ENCODE assay signal across 31 cellular contexts in the genomic region with DNA sequence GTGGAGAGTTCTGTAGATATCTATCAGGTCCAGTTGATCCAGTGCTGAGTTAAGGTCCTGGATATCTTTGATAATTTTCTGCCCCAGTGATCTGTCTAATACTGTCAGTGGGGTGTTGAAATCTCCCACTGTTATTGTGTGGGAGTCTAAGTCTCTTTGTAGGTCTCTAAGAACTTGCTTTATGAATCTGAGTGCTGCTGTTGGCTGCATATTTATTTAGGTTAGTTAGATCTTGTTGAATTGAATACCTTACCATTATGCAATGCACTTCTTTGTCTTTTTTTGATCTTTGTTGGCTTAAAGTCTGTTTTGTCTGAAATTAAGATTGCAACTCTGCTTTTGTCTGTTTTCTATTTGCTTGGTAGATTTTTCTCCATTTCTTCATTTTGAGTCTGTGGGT. TPM values are rescaled to one million over a fixed set of nuclear protein-coding genes. Genes with fewer than 3 reads are reported as not detected.
DNase-seq lines count a peak whose midpoint lies in the region; ATAC-seq and TF ChIP-seq lines count a peak whose summit lies in the region.
"Had no signal": no experiment of that assay in that cellular context is flagged by ENCODE, and none has a peak within 500 bp of the region (broad histone marks: within the 10 kb centered on the region; RNA-seq: fewer than 3 reads in every experiment).

No MANE protein-coding gene starts in this region.

- peak overlapping the region; percentile 56 for H3K27ac Mint-ChIP-seq in activated naive CD4-positive, alpha-beta T cell treated with anti-CD3 and anti-CD28 coated beads, Interleukin-2, amount 50 U/mL, for 24 hours
- peak overlapping the region in 1 of 2 donors; percentile 0 for H3K27ac Mint-ChIP-seq in activated naive CD4-positive, alpha-beta T cell treated with anti-CD3 and anti-CD28 coated beads, Interleukin-2, amount 50 U/mL, for 72 hours
- H3K27ac Mint-ChIP-seq in activated CD8-positive, alpha-beta T cell treated with anti-CD3 and anti-CD28 coated beads for 36 hours: peak overlapping the region; percentile 66
- peak overlapping the region; percentile 36 to 70 for H3K27ac Mint-ChIP-seq in effector memory CD8-positive, alpha-beta T cell
- peak overlapping the region; percentile 79 for H3K27ac Mint-ChIP-seq in stimulated activated effector memory CD8-positive, alpha-beta T cell treated with anti-CD3 and anti-CD28 coated beads, Interleukin-12 subunit alpha, Interleukin-12 subunit beta, amount 100 ng/mL, for 72 hours
- H3K27ac Mint-ChIP-seq: activated CD4-positive, alpha-beta memory T cell treated with anti-CD3 and anti-CD28 coated beads for 36 hours had no signal

- no peaks in the 10 kb centered on the region for H3K27me3 ChIP-seq in MG63
- H3K27me3 ChIP-seq: BE2C, heart left ventricle, transverse colon had no signal

- peaks cover 22% of the 10 kb centered on the region for H3K36me3 Mint-ChIP-seq in activated naive CD4-positive, alpha-beta T cell treated with anti-CD3 and anti-CD28 coated beads, Interleukin-2, amount 50 U/mL, for 24 hours
- peaks cover 45 to 88% of the 10 kb centered on the region in 2 donors for H3K36me3 Mint-ChIP-seq in activated naive CD4-positive, alpha-beta T cell treated with anti-CD3 and anti-CD28 coated beads, Interleukin-2, amount 50 U/mL, for 72 hours
- H3K36me3 Mint-ChIP-seq in activated CD8-positive, alpha-beta T cell treated with anti-CD3 and anti-CD28 coated beads for 36 hours (ENCODE audit: low read depth): peaks cover 87% of the 10 kb centered on the region
- H3K36me3 Mint-ChIP-seq in effector memory CD8-positive, alpha-beta T cell (ENCODE audit: insufficient read depth): peaks cover 66% of the 10 kb centered on the region
- H3K36me3 Mint-ChIP-seq in stimulated activated effector memory CD8-positive, alpha-beta T cell treated with anti-CD3 and anti-CD28 coated beads, Interleukin-12 subunit alpha, Interleukin-12 subunit beta, amount 100 ng/mL, for 72 hours: peaks cover 86% of the 10 kb centered on the region

- CTCF ChIA-PET in activated CD8-positive, alpha-beta T cell treated with anti-CD3 and anti-CD28 coated beads for 36 hours (lab: Charles Lee): no interaction called here

- H3K36me3 ChIP-seq in MG63: peaks cover 92% of the 10 kb centered on the region
- H3K36me3 ChIP-seq: prostate gland had no signal

- ATAC-seq in activated naive CD4-positive, alpha-beta T cell treated with anti-CD3 and anti-CD28 coated beads, Interleukin-2, amount 50 U/mL, for 72 hours: no peak
- no peak for ATAC-seq in activated CD8-positive, alpha-beta T cell treated with anti-CD3 and anti-CD28 coated beads for 36 hours
- no peak for ATAC-seq in effector memory CD8-positive, alpha-beta T cell (replicated peaks)
- no peak for ATAC-seq in stimulated activated effector memory CD8-positive, alpha-beta T cell treated with anti-CD3 and anti-CD28 coated beads, Interleukin-12 subunit alpha, Interleukin-12 subunit beta, amount 100 ng/mL, for 72 hours
- no peak for ATAC-seq in HG03342 (IDR thresholded peaks at IDR 0.05; ENCODE audit: unreplicated experiment)
- ATAC-seq: activated CD4-positive, CD25-positive, alpha-beta regulatory T cell treated with anti-CD3 and anti-CD28 coated beads, Interleukin-2, amount 50 U/mL, for 24 hours; heart left ventricle; sciatic nerve had no signal

- H3K9me3 ChIP-seq in MG63: peaks cover 13% of the 10 kb centered on the region
- H3K9me3 ChIP-seq: BE2C, Caco-2, prostate gland, transverse colon had no signal

- intact Hi-C loops in activated CD8-positive, alpha-beta T cell treated with anti-CD3 and anti-CD28 coated beads for 36 hours (cut with micrococcal nuclease): no loop called here

- H3K27me3 Mint-ChIP-seq in activated naive CD4-positive, alpha-beta T cell treated with anti-CD3 and anti-CD28 coated beads, Interleukin-2, amount 50 U/mL, for 24 hours: no peaks in the 10 kb centered on the region
- H3K27me3 Mint-ChIP-seq in activated CD8-positive, alpha-beta T cell treated with anti-CD3 and anti-CD28 coated beads for 36 hours: no peaks in the 10 kb centered on the region
- H3K27me3 Mint-ChIP-seq in effector memory CD8-positive, alpha-beta T cell: no peaks in the 10 kb centered on the region
- H3K27me3 Mint-ChIP-seq: activated CD4-positive, alpha-beta memory T cell treated with anti-CD3 and anti-CD28 coated beads for 36 hours had no signal

- POLR2A ChIA-PET in activated CD8-positive, alpha-beta T cell treated with anti-CD3 and anti-CD28 coated beads for 36 hours (lab: Charles Lee): no interaction called here

- H3K4me1 Mint-ChIP-seq in activated naive CD4-positive, alpha-beta T cell treated with anti-CD3 and anti-CD28 coated beads, Interleukin-2, amount 50 U/mL, for 24 hours: peaks cover 87% of the 10 kb centered on the region
- H3K4me1 Mint-ChIP-seq in activated CD8-positive, alpha-beta T cell treated with anti-CD3 and anti-CD28 coated beads for 36 hours (ENCODE audit: low read depth): peaks cover 81% of the 10 kb centered on the region
- H3K4me1 Mint-ChIP-seq in effector memory CD8-positive, alpha-beta T cell (ENCODE audit: low read depth in 2 of 2): peaks cover 27 to 46% of the 10 kb centered on the region in 2 donors
- peaks cover 42% of the 10 kb centered on the region for H3K4me1 Mint-ChIP-seq in stimulated activated effector memory CD8-positive, alpha-beta T cell treated with anti-CD3 and anti-CD28 coated beads, Interleukin-12 subunit alpha, Interleukin-12 subunit beta, amount 100 ng/mL, for 72 hours

- peak overlapping the region; percentile 45 for H3K4me3 Mint-ChIP-seq in activated naive CD4-positive, alpha-beta T cell treated with anti-CD3 and anti-CD28 coated beads, Interleukin-2, amount 50 U/mL, for 24 hours
- peak overlapping the region; percentile 31 for H3K4me3 Mint-ChIP-seq in activated CD8-positive, alpha-beta T cell treated with anti-CD3 and anti-CD28 coated beads for 36 hours
- no peak overlapping the region for H3K4me3 Mint-ChIP-seq in effector memory CD8-positive, alpha-beta T cell
- no peak overlapping the region for H3K4me3 Mint-ChIP-seq in stimulated activated effector memory CD8-positive, alpha-beta T cell treated with anti-CD3 and anti-CD28 coated beads, Interleukin-12 subunit alpha, Interleukin-12 subunit beta, amount 100 ng/mL, for 72 hours
- H3K4me3 Mint-ChIP-seq: activated CD4-positive, alpha-beta memory T cell treated with anti-CD3 and anti-CD28 coated beads for 36 hours had no signal

- no peaks in the 10 kb centered on the region for H3K9me3 Mint-ChIP-seq in activated naive CD4-positive, alpha-beta T cell treated with anti-CD3 and anti-CD28 coated beads, Interleukin-2, amount 50 U/mL, for 24 hours
- peaks cover 0 to 7% of the 10 kb centered on the region in 2 donors for H3K9me3 Mint-ChIP-seq in activated naive CD4-positive, alpha-beta T cell treated with anti-CD3 and anti-CD28 coated beads, Interleukin-2, amount 50 U/mL, for 72 hours
- H3K9me3 Mint-ChIP-seq in activated CD8-positive, alpha-beta T cell treated with anti-CD3 and anti-CD28 coated beads for 36 hours: peaks cover 12% of the 10 kb centered on the region
- H3K9me3 Mint-ChIP-seq in effector memory CD8-positive, alpha-beta T cell: no peaks in the 10 kb centered on the region
- no peaks in the 10 kb centered on the region for H3K9me3 Mint-ChIP-seq in stimulated activated effector memory CD8-positive, alpha-beta T cell treated with anti-CD3 and anti-CD28 coated beads, Interleukin-12 subunit alpha, Interleukin-12 subunit beta, amount 100 ng/mL, for 72 hours

- TF ChIP-seq CTCF in activated CD8-positive, alpha-beta T cell treated with anti-CD3 and anti-CD28 coated beads for 36 hours (IDR thresholded peaks at IDR 0.05): no peak

- no peak for DNase-seq in activated naive CD4-positive, alpha-beta T cell treated with anti-CD3 and anti-CD28 coated beads, Interleukin-2, amount 50 U/mL, for 72 hours (ENCODE audit: low spot score in 2 of 2)
- no peak for DNase-seq in activated CD8-positive, alpha-beta T cell treated with anti-CD3 and anti-CD28 coated beads for 36 hours
- no peak for DNase-seq in effector memory CD8-positive, alpha-beta T cell
- no peak for DNase-seq in stimulated activated effector memory CD8-positive, alpha-beta T cell treated with anti-CD3 and anti-CD28 coated beads, Interleukin-12 subunit alpha, Interleukin-12 subunit beta, amount 100 ng/mL, for 72 hours (ENCODE audit: low spot score in 2 of 2)
- DNase-seq in GM19238 (ENCODE audit: insufficient read length, low spot score) (no peak), MG63 (no peak)
- DNase-seq: activated CD4-positive, alpha-beta memory T cell treated with anti-CD3 and anti-CD28 coated beads for 36 hours; activated CD8-positive, alpha-beta memory T cell treated with anti-CD3 and anti-CD28 coated beads, Interleukin-2, amount 50 U/mL, for 48 hours; activated gamma-delta T cell treated with Interleukin-2 at 50 U/mL for 16 hours; BE2C; Caco-2; DMS53; effector CD4-positive, alpha-beta T cell; HCEC 1CT; heart left ventricle; kidney; NCI-H1930; NCI-H510A treated with DMSO at 0.1 percent for 48 hours; nucleus accumbens; stimulated activated CD4-positive, alpha-beta T cell treated with anti-CD3 and anti-CD28 coated beads, Interleukin-2, amount 100 ng/mL, for 48 hours; transverse colon had no signal

- no peak overlapping the region for H3K4me3 ChIP-seq in MG63
- H3K4me3 ChIP-seq: heart left ventricle, prostate gland, transverse colon had no signal

RNA-seq across cellular contexts. Expression of a gene that starts 15.4 kb away (rescaled TPM):
- 100 to 1,000 TPM; 105 to 139 TPM for total RNA-seq in activated naive CD4-positive, alpha-beta T cell treated with anti-CD3 and anti-CD28 coated beads, Interleukin-2, amount 50 U/mL, for 72 hours
- total RNA-seq in activated CD8-positive, alpha-beta T cell treated with anti-CD3 and anti-CD28 coated beads for 36 hours: 100 to 1,000 TPM in 1 of 2 experiments, 10 to 100 TPM in 1; 99.0 to 108 TPM
- total RNA-seq in MG63 (2014; rRNA removed; shearing (Covaris generic); ENCODE audit: low replicate concordance): 85.6 and 135 TPM in 2 replicates

RNA-seq across cellular contexts. Expression of a gene that starts 27.9 kb away (rescaled TPM):
- 10 to 100 TPM; 49.9 to 53.2 TPM for total RNA-seq in activated naive CD4-positive, alpha-beta T cell treated with anti-CD3 and anti-CD28 coated beads, Interleukin-2, amount 50 U/mL, for 72 hours
- 10 to 100 TPM; 41.7 to 44.7 TPM for total RNA-seq in activated CD8-positive, alpha-beta T cell treated with anti-CD3 and anti-CD28 coated beads for 36 hours
- 128 and 150 TPM in 2 replicates for total RNA-seq in MG63 (2014; rRNA removed; shearing (Covaris generic); ENCODE audit: low replicate concordance)

RNA-seq across cellular contexts. Expression of a gene that starts 39.8 kb away (rescaled TPM):
- total RNA-seq in activated naive CD4-positive, alpha-beta T cell treated with anti-CD3 and anti-CD28 coated beads, Interleukin-2, amount 50 U/mL, for 72 hours: 1 to 10 TPM in 1 of 2 donors, not detected in 1; 1.0 TPM
- total RNA-seq in activated CD8-positive, alpha-beta T cell treated with anti-CD3 and anti-CD28 coated beads for 36 hours: not detected
- not detected in 2 replicates for total RNA-seq in MG63 (2014; rRNA removed; shearing (Covaris generic); ENCODE audit: low replicate concordance)
- total RNA-seq: activated CD4-positive, alpha-beta memory T cell treated with anti-CD3 and anti-CD28 coated beads for 36 hours; aorta; bronchial epithelial cell; Caco-2; heart left ventricle; kidney; liver; myocyte; prostate gland; sciatic nerve; T-helper 1 cell treated with Interleukin-12 subunit alpha and Interleukin-12 subunit beta and Interleukin-4 antibody, amounts not matched to agents 30 ng/mL and 1 ng/mL, for 36 hours; transverse colon had no signal

Comparison
In these comparisons a context has a peak if more than half of its experiments do, and no peak if none do; other contexts are left out.
1. H3K4me3 Mint-ChIP-seq: peak in activated naive CD4-positive, alpha-beta T cell treated with anti-CD3 and anti-CD28 coated beads, Interleukin-2, amount 50 U/mL, for 24 hours (single experiment) and activated CD8-positive, alpha-beta T cell treated with anti-CD3 and anti-CD28 coated beads for 36 hours (single experiment); none in effector memory CD8-positive, alpha-beta T cell (0 of 2) and stimulated activated effector memory CD8-positive, alpha-beta T cell treated with anti-CD3 and anti-CD28 coated beads, Interleukin-12 subunit alpha, Interleukin-12 subunit beta, amount 100 ng/mL, for 72 hours (single experiment).